In the genomic region with DNA sequence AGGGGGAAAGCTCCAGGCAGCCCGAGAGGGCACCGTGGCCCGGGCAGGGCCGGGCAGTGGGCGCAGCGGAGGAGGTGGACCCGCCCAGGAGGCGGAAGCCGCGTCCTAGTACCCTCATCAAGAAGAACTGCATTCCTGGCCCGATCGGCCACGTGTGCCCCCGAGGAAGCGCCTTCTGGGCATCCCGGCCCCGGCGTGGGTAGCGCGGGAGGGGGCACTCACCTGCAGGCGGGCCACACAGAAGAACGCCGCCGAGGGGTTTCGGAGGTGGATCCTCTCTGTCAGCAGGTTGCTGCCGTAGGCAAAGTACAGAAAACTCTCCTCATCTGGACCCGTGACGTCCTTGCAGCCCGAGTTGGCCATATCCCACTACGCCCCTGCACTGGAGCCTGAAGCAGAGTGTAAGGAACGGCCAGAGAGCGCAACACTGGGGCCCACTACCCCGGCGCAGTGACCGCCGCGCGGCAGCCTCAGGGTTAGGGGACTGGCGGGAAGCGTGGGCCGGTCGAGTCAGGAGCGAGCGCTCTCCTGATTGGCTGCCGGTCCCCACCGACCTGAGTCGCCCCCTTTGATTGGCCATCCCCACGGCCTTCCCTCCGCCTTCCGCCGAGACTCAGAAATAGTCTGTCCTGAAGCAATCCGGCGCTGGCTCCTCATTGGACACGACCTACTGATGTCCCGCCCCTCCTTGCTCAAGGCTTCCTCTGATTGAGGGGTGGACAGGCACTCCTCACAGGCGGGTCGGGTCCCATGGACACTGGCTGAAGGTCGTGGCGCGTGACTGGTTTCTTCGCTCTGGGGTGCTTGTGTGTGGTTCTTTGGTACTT, we compare ENCODE assay signal across 8 cellular contexts. TPM values are rescaled to one million over a fixed set of nuclear protein-coding genes. Genes with fewer than 3 reads are reported as not detected.
A peak's percentile ranks its signal among the peaks of the same experiment; 100 is the strongest.
DNase-seq lines count a peak whose midpoint lies in the region; ATAC-seq, FAIRE-seq and TF ChIP-seq lines count a peak whose summit lies in the region.

Gene GGCT, minus strand, starts transcription at position 483 of the 827 bp plus-strand sequence. Its CDS starts 120 bp downstream, at position 363.

- dilution Hi-C loops in keratinocyte (cut with MboI; ENCODE audit: extremely low pct_ligation_motif_present, low sequenced_read_pairs) = no loop called here

- peak within 1 kb of the TSS; percentile 84 for H3K27ac ChIP-seq in keratinocyte (ENCODE audit: control insufficient read depth, insufficient read depth, low read length)

- peaks cover 40% of the 10 kb centered on the region for H3K4me1 ChIP-seq in keratinocyte (ENCODE audit: control insufficient read depth, extremely low read depth, insufficient read depth, low read length)

- FAIRE-seq in keratinocyte (lab: Jason Lieb, UNC) = peak; percentile 84

- DNase-seq in AG20443 (ENCODE audit: low spot score) (peak; percentile 99), NCI-H460 (ENCODE audit: extremely low read depth, low read depth) (peak; percentile 99), cerebellar nuclear complex (lab: John Stamatoyannopoulos, UW) (peak; percentile 93 to 99), keratinocyte (ENCODE audit: low read depth, low spot score) (peak; percentile 84)
- peak; percentile 96 for DNase-seq in activated CD4-positive, CD25-positive, alpha-beta regulatory T cell treated with anti-CD3 and anti-CD28 coated beads, Interleukin-2, amount 50 U/mL, for 72 hours
- peak; percentile 91 to 93 for DNase-seq in stimulated activated CD4-positive, alpha-beta T cell treated with anti-CD3 and anti-CD28 coated beads, Interleukin-15, amount 100 ng/mL, for 1 hour (ENCODE audit: low read depth in 1 of 2, low spot score in 1 of 2)

- ATAC-seq in GM19043 (IDR thresholded peaks at IDR 0.05; ENCODE audit: low read depth, unreplicated experiment) = peak; percentile 97
- peak; percentile 98 for ATAC-seq in HG03378 (IDR thresholded peaks at IDR 0.05; ENCODE audit: unreplicated experiment)

- H4K20me1 ChIP-seq in keratinocyte (ENCODE audit: control insufficient read depth, extremely low read depth, insufficient read depth, low read length) = no peaks in the 10 kb centered on the region

- peak within 1 kb of the TSS; percentile 92 for H3K9ac ChIP-seq in keratinocyte (ENCODE audit: control insufficient read depth, extremely low read depth, insufficient read depth, low read length)

- H2AFZ ChIP-seq in keratinocyte (ENCODE audit: control insufficient read depth, low read length) = peak within 1 kb of the TSS; percentile 98

- peak within 1 kb of the TSS; percentile 100 for H3K4me2 ChIP-seq in keratinocyte (ENCODE audit: control insufficient read depth, extremely low read depth, insufficient read depth, low read depth, low read length)

- H3K4me3 ChIP-seq in keratinocyte (ENCODE audit: control insufficient read depth in 2 of 3, extremely low read depth in 1 of 3, insufficient read depth in 2 of 3, low read depth in 1 of 3, low read length in 3 of 3) = peak within 1 kb of the TSS; percentile 74 to 93 (median 93)

- H3K79me2 ChIP-seq in keratinocyte (ENCODE audit: control insufficient read depth, insufficient read depth, low read length) = peaks cover 45% of the 10 kb centered on the region

- no peaks in the 10 kb centered on the region for H3K9me1 ChIP-seq in keratinocyte (ENCODE audit: control insufficient read depth, extremely low read depth, insufficient read depth, low read length)

- peaks cover 0 to 4% of the 10 kb centered on the region in 2 experiments for H3K36me3 ChIP-seq in keratinocyte (ENCODE audit: control insufficient read depth in 2 of 2, extremely low read depth in 1 of 2, insufficient read depth in 2 of 2, low read length in 2 of 2)

- H3K9me3 ChIP-seq in keratinocyte (ENCODE audit: control insufficient read depth, low read depth, low read length) = no peaks in the 10 kb centered on the region

- no peak for TF ChIP-seq CTCF in keratinocyte (optimal IDR thresholded peaks at IDR 0.05 in 1 of 3, IDR thresholded peaks at IDR 0.05 in 1 of 3, conservative IDR thresholded peaks at IDR 0.05 in 1 of 3; ENCODE audit: extremely low read depth in 1 of 3, insufficient read depth in 2 of 3, low read length in 3 of 3)

- no peaks in the 10 kb centered on the region for H3K27me3 ChIP-seq in keratinocyte (ENCODE audit: control insufficient read depth, extremely low read depth, insufficient read depth, low read length)

RNA-seq across cellular contexts. Expression of gene GGCT, which starts in this region (rescaled TPM):
- total RNA-seq in NCI-H460 (2014; rRNA removed; shearing (Covaris generic)) = 93.6 and 98.2 TPM in 2 replicates
- 89.8 and 125 TPM in 2 replicates for polyA plus RNA-seq in NCI-H460 (2014; cell fraction: nucleus; rRNA removed)
- polyA plus RNA-seq in keratinocyte = 28.2 to 59.8 TPM (median 44.5 TPM) in 3 replicates
- 198 TPM for polyA plus RNA-seq in keratinocyte (2011; ENCODE audit: low read depth)
- polyA plus RNA-seq in keratinocyte (2011; cell fraction: cytosol; rRNA removed) = 33.0 and 38.0 TPM in 2 replicates
- polyA plus RNA-seq in keratinocyte (2011; cell fraction: nucleus; rRNA removed) = 12.6 and 21.0 TPM in 2 replicates
- 48.5 and 133 TPM in 2 replicates for polyA plus RNA-seq in keratinocyte (2012; ENCODE audit: low replicate concordance)
- 6.1 to 7.5 TPM (median 6.6 TPM) in 3 replicates for polyA minus RNA-seq in keratinocyte
- 13.4 TPM for polyA minus RNA-seq in keratinocyte (2011; cell fraction: cytosol; rRNA and poly(A)+ RNA removed)
- polyA minus RNA-seq in keratinocyte (2011; cell fraction: nucleus; rRNA and poly(A)+ RNA removed) = 5.1 and 6.8 TPM in 2 replicates

Comparison
In these comparisons a context has a peak if more than half of its experiments do, and no peak if none do; other contexts are left out.
1. Peak in every context shown above with its lines: DNase-seq, ATAC-seq, H3K4me3 ChIP-seq and H3K27ac ChIP-seq.